Comparison of ENCODE assay signal across 1 cellular context in the genomic region with DNA sequence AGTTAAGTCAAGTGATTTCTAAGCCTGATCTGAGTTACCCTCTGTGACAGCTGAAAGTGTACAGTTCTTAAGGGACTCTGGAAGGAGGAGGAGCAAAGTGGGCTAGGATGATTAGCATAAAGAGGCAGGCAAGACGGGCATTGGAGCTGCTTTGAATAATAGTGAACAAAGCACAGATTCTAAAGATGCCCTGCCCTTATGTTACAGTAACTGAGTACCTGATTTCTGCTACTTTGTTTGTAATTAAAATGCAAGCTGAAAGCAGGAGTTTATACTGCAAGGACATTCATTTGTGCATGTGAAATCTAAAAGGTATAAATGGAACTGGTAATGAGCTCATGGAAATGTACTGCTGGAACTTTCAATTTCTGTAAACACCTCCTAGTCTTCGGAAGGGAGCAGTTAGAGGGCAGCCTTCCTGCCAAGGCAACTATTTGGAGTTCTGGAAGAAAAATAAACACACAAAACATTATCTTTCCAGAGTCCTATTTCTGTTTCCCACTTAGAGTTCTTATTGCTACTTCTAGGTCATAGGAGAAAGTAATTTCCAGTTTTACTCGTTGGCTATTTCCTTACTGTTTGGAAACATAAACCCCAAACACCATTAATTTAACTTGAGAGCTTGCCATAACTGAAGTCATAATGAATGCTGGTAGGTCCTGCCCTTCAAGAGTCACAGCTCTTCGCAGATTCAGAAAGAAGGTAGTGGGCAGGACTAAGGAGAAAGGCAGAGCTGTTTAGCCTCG.
A peak's percentile ranks its signal among the peaks of the same experiment; 100 is the strongest.
TF ChIP-seq lines count a peak whose summit lies in the region.

A gene with protein sequence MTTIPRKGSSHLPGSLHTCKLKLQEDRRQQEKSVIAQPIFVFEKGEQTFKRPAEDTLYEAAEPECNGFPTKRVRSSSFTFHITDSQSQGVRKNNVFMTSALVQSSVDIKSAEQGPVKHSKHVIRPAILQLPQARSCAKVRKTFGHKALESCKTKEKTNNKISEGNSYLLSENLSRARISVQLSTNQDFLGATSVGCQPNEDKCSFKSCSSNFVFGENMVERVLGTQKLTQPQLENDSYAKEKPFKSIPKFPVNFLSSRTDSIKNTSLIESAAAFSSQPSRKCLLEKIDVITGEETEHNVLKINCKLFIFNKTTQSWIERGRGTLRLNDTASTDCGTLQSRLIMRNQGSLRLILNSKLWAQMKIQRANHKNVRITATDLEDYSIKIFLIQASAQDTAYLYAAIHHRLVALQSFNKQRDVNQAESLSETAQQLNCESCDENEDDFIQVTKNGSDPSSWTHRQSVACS (minus strand): TSS at position 45 of the 746 bp plus-strand sequence. CDS start 486 bp downstream, outside the sequence.

TF ChIP-seq in HEK293, 187 proteins besides CTCF, POLR2A, EP300 and RAD21 (continued from another document and continues in another):
- TF ChIP-seq, protein P1, sequence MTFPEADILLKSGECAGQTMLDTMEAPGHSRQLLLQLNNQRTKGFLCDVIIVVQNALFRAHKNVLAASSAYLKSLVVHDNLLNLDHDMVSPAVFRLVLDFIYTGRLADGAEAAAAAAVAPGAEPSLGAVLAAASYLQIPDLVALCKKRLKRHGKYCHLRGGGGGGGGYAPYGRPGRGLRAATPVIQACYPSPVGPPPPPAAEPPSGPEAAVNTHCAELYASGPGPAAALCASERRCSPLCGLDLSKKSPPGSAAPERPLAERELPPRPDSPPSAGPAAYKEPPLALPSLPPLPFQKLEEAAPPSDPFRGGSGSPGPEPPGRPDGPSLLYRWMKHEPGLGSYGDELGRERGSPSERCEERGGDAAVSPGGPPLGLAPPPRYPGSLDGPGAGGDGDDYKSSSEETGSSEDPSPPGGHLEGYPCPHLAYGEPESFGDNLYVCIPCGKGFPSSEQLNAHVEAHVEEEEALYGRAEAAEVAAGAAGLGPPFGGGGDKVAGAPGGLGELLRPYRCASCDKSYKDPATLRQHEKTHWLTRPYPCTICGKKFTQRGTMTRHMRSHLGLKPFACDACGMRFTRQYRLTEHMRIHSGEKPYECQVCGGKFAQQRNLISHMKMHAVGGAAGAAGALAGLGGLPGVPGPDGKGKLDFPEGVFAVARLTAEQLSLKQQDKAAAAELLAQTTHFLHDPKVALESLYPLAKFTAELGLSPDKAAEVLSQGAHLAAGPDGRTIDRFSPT (tag by site-specific recombination; IDR thresholded peaks at IDR 0.05): no peak
- no peak for TF ChIP-seq ZNF121 (tag by site-specific recombination; IDR thresholded peaks at IDR 0.05)
- TF ChIP-seq, protein P2, sequence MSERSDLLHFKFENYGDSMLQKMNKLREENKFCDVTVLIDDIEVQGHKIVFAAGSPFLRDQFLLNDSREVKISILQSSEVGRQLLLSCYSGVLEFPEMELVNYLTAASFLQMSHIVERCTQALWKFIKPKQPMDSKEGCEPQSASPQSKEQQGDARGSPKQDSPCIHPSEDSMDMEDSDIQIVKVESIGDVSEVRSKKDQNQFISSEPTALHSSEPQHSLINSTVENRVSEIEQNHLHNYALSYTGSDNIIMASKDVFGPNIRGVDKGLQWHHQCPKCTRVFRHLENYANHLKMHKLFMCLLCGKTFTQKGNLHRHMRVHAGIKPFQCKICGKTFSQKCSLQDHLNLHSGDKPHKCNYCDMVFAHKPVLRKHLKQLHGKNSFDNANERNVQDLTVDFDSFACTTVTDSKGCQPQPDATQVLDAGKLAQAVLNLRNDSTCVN (tag by site-specific recombination; optimal IDR thresholded peaks at IDR 0.05): no peak
- TF ChIP-seq ZNF514 (tag by site-specific recombination; IDR thresholded peaks at IDR 0.05): no peak
- TF ChIP-seq ZNF157 (tag by site-specific recombination; IDR thresholded peaks at IDR 0.05): no peak
- TF ChIP-seq TRIM28 (IDR thresholded peaks at IDR 0.05; ENCODE audit: borderline replicate concordance, low read length): peak; percentile 80
- no peak for TF ChIP-seq ZNF571 (tag by site-specific recombination; IDR thresholded peaks at IDR 0.05)
- TF ChIP-seq KLF8 (tag by site-specific recombination; IDR thresholded peaks at IDR 0.05): 0 out of 2 replicates have a peak, but pooled peaks have one; percentile 36
- TF ChIP-seq, protein P3, sequence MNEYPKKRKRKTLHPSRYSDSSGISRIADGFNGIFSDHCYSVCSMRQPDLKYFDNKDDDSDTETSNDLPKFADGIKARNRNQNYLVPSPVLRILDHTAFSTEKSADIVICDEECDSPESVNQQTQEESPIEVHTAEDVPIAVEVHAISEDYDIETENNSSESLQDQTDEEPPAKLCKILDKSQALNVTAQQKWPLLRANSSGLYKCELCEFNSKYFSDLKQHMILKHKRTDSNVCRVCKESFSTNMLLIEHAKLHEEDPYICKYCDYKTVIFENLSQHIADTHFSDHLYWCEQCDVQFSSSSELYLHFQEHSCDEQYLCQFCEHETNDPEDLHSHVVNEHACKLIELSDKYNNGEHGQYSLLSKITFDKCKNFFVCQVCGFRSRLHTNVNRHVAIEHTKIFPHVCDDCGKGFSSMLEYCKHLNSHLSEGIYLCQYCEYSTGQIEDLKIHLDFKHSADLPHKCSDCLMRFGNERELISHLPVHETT (tag by site-specific recombination; IDR thresholded peaks at IDR 0.05): peak; percentile 32; the same call in 1 of the 2 replicates
- TF ChIP-seq SCRT2 (tag by site-specific recombination; IDR thresholded peaks at IDR 0.05): no peak
- TF ChIP-seq, protein P4, sequence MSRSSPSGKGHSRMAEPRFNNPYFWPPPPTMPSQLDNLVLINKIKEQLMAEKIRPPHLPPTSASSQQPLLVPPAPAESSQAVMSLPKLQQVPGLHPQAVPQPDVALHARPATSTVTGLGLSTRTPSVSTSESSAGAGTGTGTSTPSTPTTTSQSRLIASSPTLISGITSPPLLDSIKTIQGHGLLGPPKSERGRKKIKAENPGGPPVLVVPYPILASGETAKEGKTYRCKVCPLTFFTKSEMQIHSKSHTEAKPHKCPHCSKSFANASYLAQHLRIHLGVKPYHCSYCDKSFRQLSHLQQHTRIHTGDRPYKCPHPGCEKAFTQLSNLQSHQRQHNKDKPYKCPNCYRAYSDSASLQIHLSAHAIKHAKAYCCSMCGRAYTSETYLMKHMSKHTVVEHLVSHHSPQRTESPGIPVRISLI (tag by site-specific recombination; IDR thresholded peaks at IDR 0.05): no peak
- no peak for TF ChIP-seq ZNF266 (tag by site-specific recombination; IDR thresholded peaks at IDR 0.05; ENCODE audit: low read depth)
- TF ChIP-seq ZNF792 (tag by site-specific recombination; IDR thresholded peaks at IDR 0.05): no peak
- no peak for TF ChIP-seq ZNF785 (tag by site-specific recombination; IDR thresholded peaks at IDR 0.05)
- no peak for TF ChIP-seq ZNF658 (tag by site-specific recombination; IDR thresholded peaks at IDR 0.05)
- TF ChIP-seq ZNF324 (tag by site-specific recombination; IDR thresholded peaks at IDR 0.05): no peak
- TF ChIP-seq BCL11A (tag by site-specific recombination; IDR thresholded peaks at IDR 0.05; ENCODE audit: low read depth): peak; percentile 61
- TF ChIP-seq ZFHX2 (tag by site-specific recombination; conservative IDR thresholded peaks at IDR 0.05): no peak
- no peak for TF ChIP-seq HOXA7 (CRISPR knock-in tag; IDR thresholded peaks at IDR 0.05; ENCODE audit: borderline replicate concordance)
- peak; percentile 91 for TF ChIP-seq OVOL3 (tag by site-specific recombination; IDR thresholded peaks at IDR 0.05)
- TF ChIP-seq ZNF529 (tag by site-specific recombination; IDR thresholded peaks at IDR 0.05; ENCODE audit: insufficient replicate concordance): no peak
- TF ChIP-seq, protein P5, sequence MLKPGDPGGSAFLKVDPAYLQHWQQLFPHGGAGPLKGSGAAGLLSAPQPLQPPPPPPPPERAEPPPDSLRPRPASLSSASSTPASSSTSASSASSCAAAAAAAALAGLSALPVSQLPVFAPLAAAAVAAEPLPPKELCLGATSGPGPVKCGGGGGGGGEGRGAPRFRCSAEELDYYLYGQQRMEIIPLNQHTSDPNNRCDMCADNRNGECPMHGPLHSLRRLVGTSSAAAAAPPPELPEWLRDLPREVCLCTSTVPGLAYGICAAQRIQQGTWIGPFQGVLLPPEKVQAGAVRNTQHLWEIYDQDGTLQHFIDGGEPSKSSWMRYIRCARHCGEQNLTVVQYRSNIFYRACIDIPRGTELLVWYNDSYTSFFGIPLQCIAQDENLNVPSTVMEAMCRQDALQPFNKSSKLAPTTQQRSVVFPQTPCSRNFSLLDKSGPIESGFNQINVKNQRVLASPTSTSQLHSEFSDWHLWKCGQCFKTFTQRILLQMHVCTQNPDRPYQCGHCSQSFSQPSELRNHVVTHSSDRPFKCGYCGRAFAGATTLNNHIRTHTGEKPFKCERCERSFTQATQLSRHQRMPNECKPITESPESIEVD (tag by site-specific recombination; IDR thresholded peaks at IDR 0.05): peak; percentile 100
- peak; percentile 55; the same call in 1 of the 2 replicates for TF ChIP-seq ZFP69B (tag by site-specific recombination; IDR thresholded peaks at IDR 0.05)
- peak; percentile 34; the same call in 1 of the 2 replicates for TF ChIP-seq ZBTB17 (tag by site-specific recombination; IDR thresholded peaks at IDR 0.05)
- peak; percentile 69 for TF ChIP-seq ZEB2 (tag by site-specific recombination; IDR thresholded peaks at IDR 0.05)
- TF ChIP-seq ZNF23 (tag by site-specific recombination; IDR thresholded peaks at IDR 0.05; ENCODE audit: borderline replicate concordance): no peak
- TF ChIP-seq ZNF169 (tag by site-specific recombination; IDR thresholded peaks at IDR 0.05): no peak
- TF ChIP-seq ZNF138 (tag by site-specific recombination; IDR thresholded peaks at IDR 0.05; ENCODE audit: borderline replicate concordance): no peak
- TF ChIP-seq, protein P6, sequence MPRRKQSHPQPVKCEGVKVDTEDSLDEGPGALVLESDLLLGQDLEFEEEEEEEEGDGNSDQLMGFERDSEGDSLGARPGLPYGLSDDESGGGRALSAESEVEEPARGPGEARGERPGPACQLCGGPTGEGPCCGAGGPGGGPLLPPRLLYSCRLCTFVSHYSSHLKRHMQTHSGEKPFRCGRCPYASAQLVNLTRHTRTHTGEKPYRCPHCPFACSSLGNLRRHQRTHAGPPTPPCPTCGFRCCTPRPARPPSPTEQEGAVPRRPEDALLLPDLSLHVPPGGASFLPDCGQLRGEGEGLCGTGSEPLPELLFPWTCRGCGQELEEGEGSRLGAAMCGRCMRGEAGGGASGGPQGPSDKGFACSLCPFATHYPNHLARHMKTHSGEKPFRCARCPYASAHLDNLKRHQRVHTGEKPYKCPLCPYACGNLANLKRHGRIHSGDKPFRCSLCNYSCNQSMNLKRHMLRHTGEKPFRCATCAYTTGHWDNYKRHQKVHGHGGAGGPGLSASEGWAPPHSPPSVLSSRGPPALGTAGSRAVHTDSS (tag by site-specific recombination; IDR thresholded peaks at IDR 0.05): no peak
- TF ChIP-seq ZNF549 (tag by site-specific recombination; IDR thresholded peaks at IDR 0.05): no peak
- TF ChIP-seq ZNF366 (tag by site-specific recombination; conservative IDR thresholded peaks at IDR 0.05): 0 out of 2 replicates have a peak, but pooled peaks have one; percentile 24
- no peak for TF ChIP-seq GFI1B (tag by site-specific recombination; IDR thresholded peaks at IDR 0.05)
- TF ChIP-seq ZNF548 (tag by site-specific recombination; IDR thresholded peaks at IDR 0.05): no peak
- TF ChIP-seq ZBTB1 (tag by site-specific recombination; IDR thresholded peaks at IDR 0.05): no peak
- TF ChIP-seq ZBTB48 (tag by site-specific recombination; IDR thresholded peaks at IDR 0.05): peak; percentile 43; the same call in 1 of the 2 replicates
- TF ChIP-seq ZBTB8A (tag by site-specific recombination; IDR thresholded peaks at IDR 0.05): peak; percentile 20; the same call in 1 of the 2 replicates
- TF ChIP-seq YY2 (tag by site-specific recombination; IDR thresholded peaks at IDR 0.05): no peak
- TF ChIP-seq, protein P7, sequence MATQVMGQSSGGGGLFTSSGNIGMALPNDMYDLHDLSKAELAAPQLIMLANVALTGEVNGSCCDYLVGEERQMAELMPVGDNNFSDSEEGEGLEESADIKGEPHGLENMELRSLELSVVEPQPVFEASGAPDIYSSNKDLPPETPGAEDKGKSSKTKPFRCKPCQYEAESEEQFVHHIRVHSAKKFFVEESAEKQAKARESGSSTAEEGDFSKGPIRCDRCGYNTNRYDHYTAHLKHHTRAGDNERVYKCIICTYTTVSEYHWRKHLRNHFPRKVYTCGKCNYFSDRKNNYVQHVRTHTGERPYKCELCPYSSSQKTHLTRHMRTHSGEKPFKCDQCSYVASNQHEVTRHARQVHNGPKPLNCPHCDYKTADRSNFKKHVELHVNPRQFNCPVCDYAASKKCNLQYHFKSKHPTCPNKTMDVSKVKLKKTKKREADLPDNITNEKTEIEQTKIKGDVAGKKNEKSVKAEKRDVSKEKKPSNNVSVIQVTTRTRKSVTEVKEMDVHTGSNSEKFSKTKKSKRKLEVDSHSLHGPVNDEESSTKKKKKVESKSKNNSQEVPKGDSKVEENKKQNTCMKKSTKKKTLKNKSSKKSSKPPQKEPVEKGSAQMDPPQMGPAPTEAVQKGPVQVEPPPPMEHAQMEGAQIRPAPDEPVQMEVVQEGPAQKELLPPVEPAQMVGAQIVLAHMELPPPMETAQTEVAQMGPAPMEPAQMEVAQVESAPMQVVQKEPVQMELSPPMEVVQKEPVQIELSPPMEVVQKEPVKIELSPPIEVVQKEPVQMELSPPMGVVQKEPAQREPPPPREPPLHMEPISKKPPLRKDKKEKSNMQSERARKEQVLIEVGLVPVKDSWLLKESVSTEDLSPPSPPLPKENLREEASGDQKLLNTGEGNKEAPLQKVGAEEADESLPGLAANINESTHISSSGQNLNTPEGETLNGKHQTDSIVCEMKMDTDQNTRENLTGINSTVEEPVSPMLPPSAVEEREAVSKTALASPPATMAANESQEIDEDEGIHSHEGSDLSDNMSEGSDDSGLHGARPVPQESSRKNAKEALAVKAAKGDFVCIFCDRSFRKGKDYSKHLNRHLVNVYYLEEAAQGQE (tag by site-specific recombination; IDR thresholded peaks at IDR 0.05): no peak
- TF ChIP-seq ZNF654 (tag by site-specific recombination; IDR thresholded peaks at IDR 0.05; ENCODE audit: low read depth): peak; percentile 11; the same call in 1 of the 2 replicates
- TF ChIP-seq, protein P8, sequence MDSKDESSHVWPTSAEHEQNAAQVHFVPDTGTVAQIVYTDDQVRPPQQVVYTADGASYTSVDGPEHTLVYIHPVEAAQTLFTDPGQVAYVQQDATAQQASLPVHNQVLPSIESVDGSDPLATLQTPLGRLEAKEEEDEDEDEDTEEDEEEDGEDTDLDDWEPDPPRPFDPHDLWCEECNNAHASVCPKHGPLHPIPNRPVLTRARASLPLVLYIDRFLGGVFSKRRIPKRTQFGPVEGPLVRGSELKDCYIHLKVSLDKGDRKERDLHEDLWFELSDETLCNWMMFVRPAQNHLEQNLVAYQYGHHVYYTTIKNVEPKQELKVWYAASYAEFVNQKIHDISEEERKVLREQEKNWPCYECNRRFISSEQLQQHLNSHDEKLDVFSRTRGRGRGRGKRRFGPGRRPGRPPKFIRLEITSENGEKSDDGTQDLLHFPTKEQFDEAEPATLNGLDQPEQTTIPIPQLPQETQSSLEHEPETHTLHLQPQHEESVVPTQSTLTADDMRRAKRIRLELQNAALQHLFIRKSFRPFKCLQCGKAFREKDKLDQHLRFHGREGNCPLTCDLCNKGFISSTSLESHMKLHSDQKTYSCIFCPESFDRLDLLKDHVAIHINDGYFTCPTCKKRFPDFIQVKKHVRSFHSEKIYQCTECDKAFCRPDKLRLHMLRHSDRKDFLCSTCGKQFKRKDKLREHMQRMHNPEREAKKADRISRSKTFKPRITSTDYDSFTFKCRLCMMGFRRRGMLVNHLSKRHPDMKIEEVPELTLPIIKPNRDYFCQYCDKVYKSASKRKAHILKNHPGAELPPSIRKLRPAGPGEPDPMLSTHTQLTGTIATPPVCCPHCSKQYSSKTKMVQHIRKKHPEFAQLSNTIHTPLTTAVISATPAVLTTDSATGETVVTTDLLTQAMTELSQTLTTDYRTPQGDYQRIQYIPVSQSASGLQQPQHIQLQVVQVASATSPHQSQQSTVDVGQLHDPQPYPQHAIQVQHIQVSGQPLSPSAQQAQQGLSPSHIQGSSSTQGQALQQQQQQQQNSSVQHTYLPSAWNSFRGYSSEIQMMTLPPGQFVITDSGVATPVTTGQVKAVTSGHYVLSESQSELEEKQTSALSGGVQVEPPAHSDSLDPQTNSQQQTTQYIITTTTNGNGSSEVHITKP (tag by site-specific recombination; IDR thresholded peaks at IDR 0.05): peak; percentile 76; the same call in 1 of the 2 replicates
- TF ChIP-seq ZNF112 (tag by site-specific recombination; IDR thresholded peaks at IDR 0.05): no peak
